8 cellular contexts compared by ENCODE assay signal in genomic region chr7:36116347-36117200, GRCh38. TPM values are rescaled to one million over a fixed set of nuclear protein-coding genes. Genes with fewer than 3 reads are reported as not detected.
DNase-seq lines count a peak whose midpoint lies in the region; TF ChIP-seq lines count a peak whose summit lies in the region.
"Had no signal": no experiment of that assay in that cellular context is flagged by ENCODE, and none has a peak within 500 bp of the region (broad histone marks: within the 10 kb centered on the region; RNA-seq: fewer than 3 reads in every experiment).

No MANE protein-coding gene starts in this region.

- TF ChIP-seq POLR2A in prostate gland (IDR thresholded peaks at IDR 0.05): no peak

- no peaks in the 10 kb centered on the region for H3K9me3 ChIP-seq in SJSA1 (replicated peaks)
- no peaks in the 10 kb centered on the region for H3K9me3 ChIP-seq in prostate gland

- no peaks in the 10 kb centered on the region for H3K27me3 ChIP-seq in SJSA1 (replicated peaks)
- H3K27me3 ChIP-seq in prostate gland (replicated peaks; ENCODE audit: insufficient read depth): no peaks in the 10 kb centered on the region

- WGBS in prostate gland: 48% methylated on average over 5 of the region's 5 CpGs

- H3K27ac ChIP-seq in SJSA1: peak overlapping the region; percentile 78
- peak overlapping the region in 20 of 21 experiments; percentile 29 to 86 (median 54) for H3K27ac ChIP-seq in skin epidermis
- no peak overlapping the region for H3K27ac ChIP-seq in prostate gland

- H3K4me1 ChIP-seq in SJSA1 (replicated peaks) (peaks cover 62% of the 10 kb centered on the region), prostate gland (replicated peaks) (no peaks in the 10 kb centered on the region)

- H3K4me3 ChIP-seq in SJSA1 (no peak overlapping the region), epithelial cell of esophagus (ENCODE audit: low read length) (no peak overlapping the region), skin epidermis (no peak overlapping the region), prostate gland (no peak overlapping the region)

- DNase-seq in GM03348 (ENCODE audit: low spot score) (peak; percentile 15), SJSA1 (ENCODE audit: low read depth in 1 of 2, low spot score in 2 of 2) (peak in 1 of 2 experiments; percentile 50), epithelial cell of esophagus (ENCODE audit: low read depth) (peak; percentile 56), DMS79 treated with DMSO at 0.1 percent for 48 hours (lab: John Stamatoyannopoulos, UW) (no peak), anterior cingulate cortex (lab: John Stamatoyannopoulos, UW) (no peak), prostate gland (ENCODE audit: low spot score) (no peak)
- DNase-seq: activated naive CD4-positive, alpha-beta T cell treated with anti-CD3 and anti-CD28 coated beads, Interleukin-2, amount 10 ng/mL, durations not matched to agents 7 days and 5 days had no signal

- no peaks in the 10 kb centered on the region for H3K36me3 ChIP-seq in SJSA1
- no peaks in the 10 kb centered on the region for H3K36me3 ChIP-seq in prostate gland

- intact Hi-C loops in prostate gland (cut with DNase I): no loop called here

- TF ChIP-seq CTCF in epithelial cell of esophagus (IDR thresholded peaks at IDR 0.05; ENCODE audit: insufficient read depth, low read depth, low read length, missing control alignments): no peak
- no peak for TF ChIP-seq CTCF in prostate gland (IDR thresholded peaks at IDR 0.05)

RNA-seq across cellular contexts. Expression of gene EEPD1, which starts 36.5 kb away (rescaled TPM):
- 12.4 and 27.6 TPM in 2 replicates for total RNA-seq in SJSA1 (2014; rRNA removed; shearing (Covaris generic))
- total RNA-seq in prostate gland: 10 to 100 TPM; 21.9 to 30.1 TPM

Comparison
In these comparisons a context has a peak if more than half of its experiments do, and no peak if none do; other contexts are left out.
1. DNase-seq: peak in GM03348 (single experiment) and epithelial cell of esophagus (single experiment); none in DMS79 treated with DMSO at 0.1 percent for 48 hours (single experiment), anterior cingulate cortex (0 of 58) and prostate gland (single experiment).
2. H3K27ac ChIP-seq: peak in SJSA1 (single experiment) and skin epidermis (20 of 21); none in prostate gland (0 of 2).